9 cellular contexts compared by ENCODE assay signal in genomic region chr6:6684365-6684833, GRCh38.
DNase-seq lines count a peak whose midpoint lies in the region; ATAC-seq and TF ChIP-seq lines count a peak whose summit lies in the region.
"Had no signal": no experiment of that assay in that cellular context is flagged by ENCODE, and none has a peak within 500 bp of the region (broad histone marks: within the 10 kb centered on the region; RNA-seq: fewer than 3 reads in every experiment).

No MANE protein-coding gene starts in this region.

- H3K9me3 ChIP-seq in endodermal cell (ENCODE audit: control insufficient read depth, low read length) = no peaks in the 10 kb centered on the region

- H3K4me1 ChIP-seq in endodermal cell (ENCODE audit: control insufficient read depth, insufficient read depth, low read length) = peaks cover 13% of the 10 kb centered on the region
- H3K4me1 ChIP-seq in foreskin keratinocyte = peaks cover 27% of the 10 kb centered on the region

- H3K27me3 ChIP-seq in endodermal cell (ENCODE audit: control insufficient read depth, insufficient read depth, low read length, poor library complexity, severe bottlenecking) = peaks cover 22% of the 10 kb centered on the region
- H3K27me3 ChIP-seq in foreskin keratinocyte = no peaks in the 10 kb centered on the region

- H3K36me3 Mint-ChIP-seq in endodermal cell (ENCODE audit: low read depth) (no peaks in the 10 kb centered on the region), CD14-positive monocyte (peaks cover 0 to 8% of the 10 kb centered on the region in 2 donors)

- no peak overlapping the region for H3K27ac Mint-ChIP-seq in endodermal cell
- peak overlapping the region in 1 of 7 donors; percentile 84 for H3K27ac Mint-ChIP-seq in CD14-positive monocyte

- peaks cover 42% of the 10 kb centered on the region for H3K4me1 Mint-ChIP-seq in endodermal cell
- H3K4me1 Mint-ChIP-seq in CD14-positive monocyte = peaks cover 93% of the 10 kb centered on the region

- 82 to 86% methylated on average over 11 of the region's 11 CpGs for WGBS in endodermal cell (ENCODE audit: insufficient coverage in 1 of 2, insufficient read length in 1 of 2), 2 experiments

- DNase-seq in GM12864 (ENCODE audit: low read depth) (peak; percentile 87), endodermal cell (no peak), CD14-positive monocyte (ENCODE audit: low spot score) (no peak), foreskin keratinocyte (no peak), foreskin melanocyte (no peak), NCI-H2107 (lab: John Stamatoyannopoulos, UW) (no peak)

- intact Hi-C loops in CD14-positive monocyte (cut with micrococcal nuclease) = no loop called here

- H3K27me3 Mint-ChIP-seq in endodermal cell (ENCODE audit: insufficient read depth) (peaks cover 31% of the 10 kb centered on the region), CD14-positive monocyte (ENCODE audit: low read depth in 3 of 3) (peaks cover 0 to 2% (median 1%) of the 10 kb centered on the region in 3 donors)

- H3K9ac ChIP-seq in endodermal cell (ENCODE audit: extremely low read depth, low read length, poor library complexity, severe bottlenecking) = no peak overlapping the region

- no peak overlapping the region for H3K4me3 Mint-ChIP-seq in endodermal cell
- H3K4me3 Mint-ChIP-seq in CD14-positive monocyte = no peak overlapping the region

- no peaks in the 10 kb centered on the region for H3K9me3 Mint-ChIP-seq in endodermal cell
- H3K9me3 Mint-ChIP-seq in CD14-positive monocyte = no peaks in the 10 kb centered on the region

- TF ChIP-seq CTCF in GM12864 (IDR thresholded peaks at IDR 0.05; ENCODE audit: low read depth, low read length, missing control alignments) = no peak
- TF ChIP-seq CTCF in endodermal cell (conservative IDR thresholded peaks at IDR 0.05) = no peak
- no peak for TF ChIP-seq CTCF in CD14-positive monocyte (IDR thresholded peaks at IDR 0.05)
- TF ChIP-seq CTCF in foreskin keratinocyte (conservative IDR thresholded peaks at IDR 0.05) = no peak

- H3K36me3 ChIP-seq in endodermal cell (ENCODE audit: control insufficient read depth, insufficient read depth, low read length) = no peaks in the 10 kb centered on the region

- ATAC-seq in GM19463 (IDR thresholded peaks at IDR 0.05; ENCODE audit: unreplicated experiment) (peak; percentile 77), HG03432 (IDR thresholded peaks at IDR 0.05; ENCODE audit: unreplicated experiment) (peak; percentile 93), foreskin keratinocyte (no peak)

- H3K4me3 ChIP-seq in GM12864 (ENCODE audit: low read depth, low read length) (no peak overlapping the region), endodermal cell (ENCODE audit: low read length) (peak overlapping the region; percentile 11)

- H3K27ac ChIP-seq in endodermal cell (ENCODE audit: low read depth, low read length) (no peak overlapping the region), foreskin keratinocyte (no peak overlapping the region)
- H3K27ac ChIP-seq: HL-60 had no signal
